In the genomic region with DNA sequence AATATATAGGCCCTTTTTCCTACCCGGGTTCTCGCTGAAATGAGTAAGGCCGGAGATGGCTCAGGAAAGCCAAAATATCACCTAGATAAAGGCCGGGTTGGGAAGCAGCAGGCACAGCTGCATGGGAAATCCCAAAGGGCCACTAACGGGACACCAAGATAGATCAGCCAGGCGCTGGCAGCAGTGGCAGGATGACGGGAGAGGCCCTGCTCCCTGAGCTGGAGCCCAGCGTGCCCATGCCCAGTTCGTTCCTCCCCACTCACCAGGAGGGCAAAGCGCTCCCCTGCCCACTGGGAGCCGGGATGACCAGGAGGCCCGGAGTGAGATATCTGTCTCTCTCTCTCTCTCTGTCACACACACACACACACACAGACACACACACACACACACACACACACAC, we compare ENCODE assay signal across 15 cellular contexts.
DNase-seq lines count a peak whose midpoint lies in the region; ATAC-seq, FAIRE-seq and TF ChIP-seq lines count a peak whose summit lies in the region.
"Had no signal": no experiment of that assay in that cellular context is flagged by ENCODE, and none has a peak within 500 bp of the region (broad histone marks: within the 10 kb centered on the region; RNA-seq: fewer than 3 reads in every experiment).

No MANE protein-coding gene starts in this region.

- H3K4me3 Mint-ChIP-seq in glutamatergic neuron (ENCODE audit: unreplicated experiment), result no peak overlapping the region

- peaks cover 24% of the 10 kb centered on the region for H3K9me3 Mint-ChIP-seq in glutamatergic neuron (ENCODE audit: unreplicated experiment)

- no peak overlapping the region for H3K9ac ChIP-seq in NT2/D1 (ENCODE audit: insufficient read length, low read depth)
- peak overlapping the region; percentile 84 for H3K9ac ChIP-seq in skeletal muscle satellite cell (ENCODE audit: low read depth, low read length)
- H3K9ac ChIP-seq in kidney (ENCODE audit: low read length in 2 of 2), result no peak overlapping the region

- H3K27me3 ChIP-seq in H7 (ENCODE audit: control insufficient read depth, insufficient read depth, low read length) (peaks cover 1% of the 10 kb centered on the region), NT2/D1 (ENCODE audit: insufficient read depth, insufficient read length) (no peaks in the 10 kb centered on the region), skeletal muscle satellite cell (ENCODE audit: control insufficient read depth, insufficient read depth, low read length) (no peaks in the 10 kb centered on the region), body of pancreas (no peaks in the 10 kb centered on the region)

- no peak for TF ChIP-seq POLR2A in body of pancreas (IDR thresholded peaks at IDR 0.05)

- peak overlapping the region; percentile 87 for H3K4me2 ChIP-seq in skeletal muscle satellite cell (ENCODE audit: low read length)

- H3K4me3 ChIP-seq in H7 (ENCODE audit: insufficient read depth, low read depth, low read length) (peak overlapping the region; percentile 45; the same call in 1 of the 2 replicates), NT2/D1 (ENCODE audit: insufficient read length, low read depth) (peak overlapping the region; percentile 45), skeletal muscle satellite cell (ENCODE audit: low read length) (peak overlapping the region; percentile 77), kidney (ENCODE audit: low read length in 2 of 2) (peak overlapping the region in 1 of 2 donors; percentile 70), body of pancreas (no peak overlapping the region)

- TF ChIP-seq CTCF in glutamatergic neuron (IDR thresholded peaks at IDR 0.05; ENCODE audit: partially characterized antibody, unreplicated experiment) (no peak), kidney (IDR thresholded peaks at IDR 0.05; ENCODE audit: borderline replicate concordance, extremely low read depth, insufficient read depth) (no peak), body of pancreas (IDR thresholded peaks at IDR 0.05) (no peak)

- FAIRE-seq in kidney (lab: Jason Lieb, UNC), result no peak
- FAIRE-seq: colon, GM18507 had no signal

- peaks cover 28% of the 10 kb centered on the region; the same call in 1 of the 2 replicates for H3K9me3 ChIP-seq in NT2/D1 (ENCODE audit: insufficient read depth, low read length)
- peaks cover 4% of the 10 kb centered on the region for H3K9me3 ChIP-seq in skeletal muscle satellite cell (replicated peaks; ENCODE audit: low read length)
- no peaks in the 10 kb centered on the region for H3K9me3 ChIP-seq in kidney (ENCODE audit: control insufficient read depth in 1 of 2, low read length in 2 of 2)
- peaks cover 0 to 6% (median 0%) of the 10 kb centered on the region in 3 donors for H3K9me3 ChIP-seq in body of pancreas

- peaks cover 33% of the 10 kb centered on the region for H3K4me1 Mint-ChIP-seq in glutamatergic neuron (ENCODE audit: low read depth, unreplicated experiment)

- intact Hi-C loops in kidney (cut with DNase I) (loop anchor here (10.0 kb wide), 1 partner anchor 1663 kb away; no protein-coding TSS in a partner anchor), body of pancreas (cut with DNase I) (loop anchor here (10.0 kb wide), 1 partner anchor 323 kb away; no protein-coding TSS in a partner anchor)

- 91 to 95% methylated on average over 11 to 12 of the region's 12 CpGs for WGBS in body of pancreas, 2 donors

- peaks cover 20% of the 10 kb centered on the region for H3K27me3 Mint-ChIP-seq in glutamatergic neuron (ENCODE audit: unreplicated experiment)

- H3K36me3 Mint-ChIP-seq in glutamatergic neuron (ENCODE audit: unreplicated experiment), result peaks cover 17% of the 10 kb centered on the region

- no peak overlapping the region for H3K27ac Mint-ChIP-seq in glutamatergic neuron (ENCODE audit: unreplicated experiment)
- H3K27ac Mint-ChIP-seq: activated B cell treated with CpG ODN at 0.5 μM for 24 hours had no signal

- no peak overlapping the region for H3K27ac ChIP-seq in kidney (ENCODE audit: low read depth in 2 of 2, low read length in 2 of 2)
- H3K27ac ChIP-seq in body of pancreas, result no peak overlapping the region
- H3K27ac ChIP-seq: SK-N-MC had no signal

- H3K36me3 ChIP-seq in H7 (replicated peaks; ENCODE audit: control insufficient read depth, insufficient read depth, low read length) (no peaks in the 10 kb centered on the region; the same call in 1 of the 2 replicates), NT2/D1 (ENCODE audit: insufficient read depth, insufficient read length, low read length) (no peaks in the 10 kb centered on the region), skeletal muscle satellite cell (ENCODE audit: insufficient read depth, low read length) (no peaks in the 10 kb centered on the region), kidney (ENCODE audit: control insufficient read depth in 1 of 2, insufficient read depth in 2 of 2, low read length in 2 of 2) (no peaks in the 10 kb centered on the region), body of pancreas (replicated peaks in 1 of 2; ENCODE audit: insufficient read depth in 1 of 2, low read depth in 2 of 2) (no peaks in the 10 kb centered on the region)

- DNase-seq in H7 (peak; percentile 63), NT2/D1 (ENCODE audit: low read depth, low spot score) (no peak), glutamatergic neuron (peak; percentile 50), kidney (no peak), body of pancreas (no peak), NCI-H774 (lab: John Stamatoyannopoulos, UW) (no peak)
- DNase-seq: activated B cell treated with CpG ODN at 0.5 μM for 24 hours; activated CD8-positive, alpha-beta memory T cell treated with anti-CD3 and anti-CD28 coated beads, Interleukin-2, amount 50 U/mL, for 48 hours; GDM1; KG1; NCI-H1694 treated with DMSO at 0.1 percent for 48 hours had no signal

- ATAC-seq in body of pancreas, result no peak

- H3K4me1 ChIP-seq in NT2/D1 (ENCODE audit: insufficient read depth, insufficient read length), result no peaks in the 10 kb centered on the region
- peaks cover 5% of the 10 kb centered on the region for H3K4me1 ChIP-seq in skeletal muscle satellite cell (ENCODE audit: control insufficient read depth, insufficient read depth, low read length)
- peaks cover 0 to 3% of the 10 kb centered on the region in 2 donors for H3K4me1 ChIP-seq in kidney (ENCODE audit: control insufficient read depth in 1 of 2, insufficient read depth in 1 of 2, low read depth in 1 of 2, low read length in 2 of 2)
- H3K4me1 ChIP-seq in body of pancreas, result no peaks in the 10 kb centered on the region

Comparison
In these comparisons a context has a peak if more than half of its experiments do, and no peak if none do; other contexts are left out.
1. DNase-seq: peak in H7 (single experiment) and glutamatergic neuron (single experiment); none in NT2/D1 (single experiment), kidney (single experiment), body of pancreas (0 of 4) and NCI-H774 (single experiment).
2. H3K4me3 ChIP-seq: peak in H7 (single experiment), NT2/D1 (single experiment) and skeletal muscle satellite cell (single experiment); none in body of pancreas (0 of 2).